1 cellular context compared by ENCODE assay signal in the genomic region with DNA sequence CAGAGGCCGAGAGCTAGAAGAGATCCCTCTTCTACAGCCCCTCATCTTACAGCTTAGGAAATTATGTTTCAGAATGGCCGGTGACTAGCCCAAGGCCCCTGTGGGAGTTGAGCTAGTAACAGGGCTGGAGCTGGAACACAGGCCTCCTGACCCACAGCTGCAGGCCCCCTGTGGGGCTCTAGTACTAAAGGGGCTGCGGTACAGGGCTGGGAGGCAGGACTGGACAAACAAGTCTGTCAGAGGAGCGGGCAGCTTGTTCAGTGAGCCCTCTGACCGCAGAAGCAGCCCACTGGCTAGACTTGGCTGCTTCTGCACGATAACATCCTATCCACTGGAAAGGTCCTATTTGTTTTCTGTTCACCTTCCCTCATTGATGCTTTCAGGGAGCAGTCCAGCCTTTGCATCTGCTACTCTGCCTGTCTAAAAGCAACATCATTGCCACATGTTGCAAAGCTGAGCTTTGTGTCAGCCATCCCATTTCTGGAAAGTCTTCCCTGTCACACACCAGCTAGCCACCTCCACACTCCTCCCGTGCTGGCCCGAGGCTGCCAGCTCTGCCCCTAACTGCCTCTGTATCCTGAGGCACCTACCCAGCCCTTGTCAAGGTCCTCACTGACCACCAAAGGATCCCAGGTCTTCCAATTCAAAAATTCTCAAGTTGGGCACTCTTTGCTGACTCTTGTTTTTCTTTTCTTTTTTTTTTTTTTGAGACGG.
TF ChIP-seq lines count a peak whose summit lies in the region.

No MANE protein-coding gene starts in this region.

TF ChIP-seq in HepG2, 621 proteins besides CTCF, POLR2A, EP300 and RAD21:
- no peak for TF ChIP-seq ZNF768 (CRISPR knock-in tag; IDR thresholded peaks at IDR 0.05)
